8 cellular contexts compared by ENCODE assay signal in genomic region chr20:59933849-59934585, GRCh38. TPM values are rescaled to one million over a fixed set of nuclear protein-coding genes. Genes with fewer than 3 reads are reported as not detected.
DNase-seq lines count a peak whose midpoint lies in the region; ATAC-seq and TF ChIP-seq lines count a peak whose summit lies in the region.

No MANE protein-coding gene starts in this region.

- peak overlapping the region in 5 of 8 donors; percentile 43 to 77 (median 68) for H3K27ac Mint-ChIP-seq in CD8-positive, alpha-beta memory T cell
- peak overlapping the region; percentile 70 for H3K27ac Mint-ChIP-seq in activated naive CD8-positive, alpha-beta T cell treated with anti-CD3 and anti-CD28 coated beads, Interleukin-2, amount 10 ng/mL, durations not matched to agents 7 days and 5 days

- CTCF ChIA-PET in CD8-positive, alpha-beta memory T cell (lab: Charles Lee): interaction anchor here (1.0 to 4.8 kb wide), 10 partner anchors 9 to 162 kb away, joined by 3 to 49 read pairs (median 5); no protein-coding TSS in a partner anchor

- WGBS in ovary, 3 donors: 2% methylated on average over 36 to 59 of the region's 59 CpGs

- no peak for TF ChIP-seq EP300 in ovary (IDR thresholded peaks at IDR 0.05)

- H3K4me3 Mint-ChIP-seq in CD8-positive, alpha-beta memory T cell: peak overlapping the region; percentile 71 to 95 (median 80)
- H3K4me3 Mint-ChIP-seq in activated naive CD8-positive, alpha-beta T cell treated with anti-CD3 and anti-CD28 coated beads, Interleukin-2, amount 10 ng/mL, durations not matched to agents 7 days and 5 days: peak overlapping the region; percentile 77

- peak; percentile 73 to 81 (median 77) for DNase-seq in CD8-positive, alpha-beta memory T cell
- DNase-seq in HK-2 (ENCODE audit: unreplicated experiment) (peak; percentile 97), SKM-1 treated with dmso at 0.1 percent for 144 hours (lab: John Stamatoyannopoulos, UW; ENCODE audit: unreplicated experiment) (peak; percentile 61), cardiac muscle cell (ENCODE audit: low read depth in 1 of 2, low spot score in 1 of 2) (peak; percentile 76 to 83), ovary (peak; percentile 64 to 85 (median 78)), thoracic aorta (ENCODE audit: low spot score) (no peak)
- DNase-seq in activated naive CD8-positive, alpha-beta T cell treated with anti-CD3 and anti-CD28 coated beads, Interleukin-2, amount 10 ng/mL, durations not matched to agents 7 days and 5 days: peak; percentile 91

- H3K36me3 ChIP-seq in CD8-positive, alpha-beta memory T cell (ENCODE audit: insufficient read depth, low read length): no peaks in the 10 kb centered on the region
- H3K36me3 ChIP-seq in cardiac muscle cell (no peaks in the 10 kb centered on the region), ovary (no peaks in the 10 kb centered on the region), thoracic aorta (no peaks in the 10 kb centered on the region)

- peak overlapping the region; percentile 55 for H3K27ac ChIP-seq in CD8-positive, alpha-beta memory T cell (ENCODE audit: low read depth, low read length)
- H3K27ac ChIP-seq in cardiac muscle cell: no peak overlapping the region
- H3K27ac ChIP-seq in ovary: peak overlapping the region; percentile 53 to 55
- H3K27ac ChIP-seq in thoracic aorta: peak overlapping the region in 1 of 2 donors; percentile 50

- intact Hi-C loops in ovary (cut with DNase I): loop anchor here in 1 of 4 donors (10.0 kb wide), 1 partner anchor 359 kb away; no protein-coding TSS in a partner anchor

- peaks cover 36 to 51% (median 43%) of the 10 kb centered on the region in 3 donors for H3K4me1 Mint-ChIP-seq in CD8-positive, alpha-beta memory T cell
- H3K4me1 Mint-ChIP-seq in activated naive CD8-positive, alpha-beta T cell treated with anti-CD3 and anti-CD28 coated beads, Interleukin-2, amount 10 ng/mL, durations not matched to agents 7 days and 5 days: peaks cover 29% of the 10 kb centered on the region

- H3K27me3 ChIP-seq in CD8-positive, alpha-beta memory T cell (ENCODE audit: insufficient read depth, low read length, poor library complexity, severe bottlenecking): no peaks in the 10 kb centered on the region
- H3K27me3 ChIP-seq in cardiac muscle cell: peaks cover 7% of the 10 kb centered on the region
- H3K27me3 ChIP-seq in ovary: no peaks in the 10 kb centered on the region
- H3K27me3 ChIP-seq in thoracic aorta (replicated peaks; ENCODE audit: insufficient read depth): no peaks in the 10 kb centered on the region

- H3K36me3 Mint-ChIP-seq in CD8-positive, alpha-beta memory T cell: peaks cover 0 to 2% (median 0%) of the 10 kb centered on the region in 3 donors
- peaks cover 13% of the 10 kb centered on the region for H3K36me3 Mint-ChIP-seq in activated naive CD8-positive, alpha-beta T cell treated with anti-CD3 and anti-CD28 coated beads, Interleukin-2, amount 10 ng/mL, durations not matched to agents 7 days and 5 days

- POLR2A ChIA-PET in CD8-positive, alpha-beta memory T cell (lab: Charles Lee): interaction anchor here (0.6 kb wide), 2 partner anchors 12 to 15 kb away, joined by 3 read pairs; no protein-coding TSS in a partner anchor
- POLR2A ChIA-PET in activated naive CD8-positive, alpha-beta T cell treated with anti-CD3 and anti-CD28 coated beads, Interleukin-2, amount 10 ng/mL, durations not matched to agents 7 days and 5 days (lab: Charles Lee): no interaction called here

- H3K4me1 ChIP-seq in CD8-positive, alpha-beta memory T cell (ENCODE audit: insufficient read depth, low read length): peaks cover 19% of the 10 kb centered on the region
- peaks cover 22% of the 10 kb centered on the region for H3K4me1 ChIP-seq in cardiac muscle cell (ENCODE audit: low read depth)
- H3K4me1 ChIP-seq in ovary (ENCODE audit: insufficient read depth): peaks cover 13% of the 10 kb centered on the region
- peaks cover 13 to 25% of the 10 kb centered on the region in 2 donors for H3K4me1 ChIP-seq in thoracic aorta (ENCODE audit: control insufficient read depth in 1 of 2, low read depth in 2 of 2)

- no peaks in the 10 kb centered on the region for H3K27me3 Mint-ChIP-seq in CD8-positive, alpha-beta memory T cell
- H3K27me3 Mint-ChIP-seq in activated naive CD8-positive, alpha-beta T cell treated with anti-CD3 and anti-CD28 coated beads, Interleukin-2, amount 10 ng/mL, durations not matched to agents 7 days and 5 days: peaks cover 3% of the 10 kb centered on the region

- TF ChIP-seq CTCF in cardiac muscle cell (IDR thresholded peaks at IDR 0.05; ENCODE audit: low read depth, low read length) (peak; percentile 96), ovary (IDR thresholded peaks at IDR 0.05) (peak; percentile 74 to 93 (median 90)), thoracic aorta (IDR thresholded peaks at IDR 0.05) (peak; percentile 97)

- no peaks in the 10 kb centered on the region for H3K9me3 ChIP-seq in CD8-positive, alpha-beta memory T cell (ENCODE audit: low read length)
- H3K9me3 ChIP-seq in cardiac muscle cell (ENCODE audit: low read depth): no peaks in the 10 kb centered on the region
- no peaks in the 10 kb centered on the region for H3K9me3 ChIP-seq in ovary
- H3K9me3 ChIP-seq in thoracic aorta: no peaks in the 10 kb centered on the region

- no peak for TF ChIP-seq POLR2A in ovary (IDR thresholded peaks at IDR 0.05)

- H3K9me3 Mint-ChIP-seq in CD8-positive, alpha-beta memory T cell: no peaks in the 10 kb centered on the region
- no peaks in the 10 kb centered on the region for H3K9me3 Mint-ChIP-seq in activated naive CD8-positive, alpha-beta T cell treated with anti-CD3 and anti-CD28 coated beads, Interleukin-2, amount 10 ng/mL, durations not matched to agents 7 days and 5 days

- ATAC-seq in GM19467 (IDR thresholded peaks at IDR 0.05; ENCODE audit: unreplicated experiment) (peak; percentile 87), thoracic aorta (ENCODE audit: insufficient number of reproducible peaks, low FRiP score, low read depth) (peak; percentile 80)
- peak; percentile 76 for ATAC-seq in activated naive CD8-positive, alpha-beta T cell treated with anti-CD3 and anti-CD28 coated beads, Interleukin-2, amount 10 ng/mL, durations not matched to agents 7 days and 5 days (ENCODE audit: low read depth)

- H3K4me3 ChIP-seq in CD8-positive, alpha-beta memory T cell (ENCODE audit: low read length): peak overlapping the region; percentile 63
- H3K4me3 ChIP-seq in cardiac muscle cell (peak overlapping the region; percentile 25), ovary (peak overlapping the region; percentile 57), thoracic aorta (peak overlapping the region; percentile 90)

RNA-seq across cellular contexts. Expression of gene SYCP2, which starts 0.6 kb away (rescaled TPM):
- total RNA-seq in CD8-positive, alpha-beta memory T cell: 1 to 10 TPM; 3.4 to 3.8 TPM
- 2.3 TPM for polyA plus RNA-seq in CD8-positive, alpha-beta memory T cell
- total RNA-seq in activated naive CD8-positive, alpha-beta T cell treated with anti-CD3 and anti-CD28 coated beads, Interleukin-2, amount 10 ng/mL, durations not matched to agents 7 days and 5 days: 10 to 100 TPM; 13.4 to 15.0 TPM
- 0.14 TPM in 1 of 2 replicates, not detected in the other for total RNA-seq in cardiac muscle cell
- 0.07 and 0.60 TPM in 2 replicates for polyA plus RNA-seq in cardiac muscle cell
- 1 to 10 TPM in 2 of 7 donors, under 1 TPM in 5; 0.48 to 1.9 (median 0.72) TPM for total RNA-seq in ovary
- 1 to 10 TPM in 1 of 2 donors, under 1 TPM in 1; 0.70 to 1.2 TPM for polyA plus RNA-seq in ovary
- total RNA-seq in thoracic aorta: under 1 TPM; 0.71 to 0.95 TPM

RNA-seq across cellular contexts. Expression of gene PPP1R3D, which starts 6.1 kb away (rescaled TPM):
- total RNA-seq in CD8-positive, alpha-beta memory T cell: 1 to 10 TPM; 6.7 TPM
- 3.3 TPM for polyA plus RNA-seq in CD8-positive, alpha-beta memory T cell
- total RNA-seq in activated naive CD8-positive, alpha-beta T cell treated with anti-CD3 and anti-CD28 coated beads, Interleukin-2, amount 10 ng/mL, durations not matched to agents 7 days and 5 days: 10 to 100 TPM in 1 of 2 experiments, 1 to 10 TPM in 1; 9.5 to 10.8 TPM
- total RNA-seq in cardiac muscle cell (10.4 and 10.6 TPM in 2 replicates), ovary (1 to 10 TPM; 4.7 to 8.2 (median 6.0) TPM), thoracic aorta (10 to 100 TPM; 10.5 to 13.0 TPM)
- polyA plus RNA-seq in cardiac muscle cell (4.3 and 6.7 TPM in 2 replicates), ovary (1 to 10 TPM; 4.1 to 9.8 TPM)

RNA-seq across cellular contexts. Expression of gene FAM217B, which starts 6.2 kb away (rescaled TPM):
- total RNA-seq in CD8-positive, alpha-beta memory T cell: 10 to 100 TPM; 35.9 to 39.3 TPM
- polyA plus RNA-seq in CD8-positive, alpha-beta memory T cell: 32.2 TPM
- 10 to 100 TPM; 32.7 to 36.0 TPM for total RNA-seq in activated naive CD8-positive, alpha-beta T cell treated with anti-CD3 and anti-CD28 coated beads, Interleukin-2, amount 10 ng/mL, durations not matched to agents 7 days and 5 days
- total RNA-seq in cardiac muscle cell (11.3 and 12.3 TPM in 2 replicates), ovary (10 to 100 TPM in 3 of 7 donors, 1 to 10 TPM in 4; 3.7 to 16.7 (median 9.4) TPM), thoracic aorta (10 to 100 TPM; 11.9 to 15.4 TPM)
- polyA plus RNA-seq in cardiac muscle cell (22.0 and 25.2 TPM in 2 replicates), ovary (10 to 100 TPM in 1 of 2 donors, 1 to 10 TPM in 1; 5.2 to 12.0 TPM)

RNA-seq across cellular contexts. Expression of gene CDH26, which starts 24.2 kb away (rescaled TPM):
- under 1 TPM; 0.63 to 0.91 TPM for total RNA-seq in CD8-positive, alpha-beta memory T cell
- not detected for polyA plus RNA-seq in CD8-positive, alpha-beta memory T cell
- 1 to 10 TPM; 1.9 to 2.5 TPM for total RNA-seq in activated naive CD8-positive, alpha-beta T cell treated with anti-CD3 and anti-CD28 coated beads, Interleukin-2, amount 10 ng/mL, durations not matched to agents 7 days and 5 days
- total RNA-seq in cardiac muscle cell: 0.18 and 1.6 TPM in 2 replicates
- 0.38 and 0.96 TPM in 2 replicates for polyA plus RNA-seq in cardiac muscle cell
- under 1 TPM; 0.12 to 0.84 (median 0.41) TPM for total RNA-seq in ovary
- polyA plus RNA-seq in ovary: under 1 TPM; 0.22 to 0.52 TPM
- 1 to 10 TPM; 2.3 to 2.5 TPM for total RNA-seq in thoracic aorta

Comparison
In these comparisons a context has a peak if more than half of its experiments do, and no peak if none do; other contexts are left out.
1. H3K4me3 ChIP-seq: peak in every context shown above with its lines; median percentile 90 in thoracic aorta; 63 in CD8-positive, alpha-beta memory T cell; 57 in ovary; 25 in cardiac muscle cell.